1 cellular context compared by ENCODE assay signal in the genomic region with DNA sequence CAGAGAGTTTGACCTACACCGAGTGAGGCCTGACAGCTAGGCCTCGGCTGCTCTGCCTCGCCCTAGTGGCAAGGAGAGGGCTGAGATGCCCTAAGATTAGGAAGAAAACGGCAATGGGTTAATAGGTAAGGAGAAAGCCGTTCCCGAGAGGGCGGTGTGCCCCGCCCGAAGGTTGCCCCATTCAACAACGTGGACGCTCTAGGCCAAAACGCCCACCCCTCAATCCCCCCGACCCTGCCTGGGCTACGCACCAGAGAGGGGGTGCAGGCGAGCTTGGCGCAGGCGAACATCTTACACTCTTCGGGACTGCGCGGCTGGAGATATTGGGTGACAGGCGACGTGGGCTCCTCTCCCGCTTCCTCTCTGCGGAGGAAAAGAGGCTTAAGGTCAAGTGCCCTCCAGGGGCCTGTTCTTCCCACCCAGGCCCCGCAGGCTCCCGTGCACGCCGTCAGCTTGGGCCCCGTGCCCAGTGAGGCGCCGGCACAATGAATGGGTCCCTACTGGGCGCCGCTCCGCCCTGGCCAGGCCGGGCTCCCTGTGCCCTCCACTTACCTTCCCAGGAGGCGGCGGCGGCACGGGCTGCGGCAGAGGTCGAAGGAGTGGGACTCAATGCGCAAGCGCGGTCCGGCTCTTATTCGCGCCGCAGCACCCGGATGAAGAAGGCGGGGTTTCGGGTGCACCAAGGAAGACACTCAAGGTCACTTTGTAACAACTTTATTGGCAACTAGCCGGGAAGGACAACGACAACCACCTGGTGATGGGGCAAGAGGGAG.
A peak's percentile ranks its signal among the peaks of the same experiment; 100 is the strongest.
TF ChIP-seq lines count a peak whose summit lies in the region.

TSS of gene ATP5MC3 (minus strand) at position 607 of the 773 bp plus-strand sequence. CDS start at position 290, 317 bp downstream.

TF ChIP-seq in GM12878, 131 proteins besides CTCF, POLR2A, EP300 and RAD21 (continued from another document and continues in another):
- TF ChIP-seq MTA2 (IDR thresholded peaks at IDR 0.05; ENCODE audit: low read depth): peak; percentile 60; the same call in 1 of the 2 replicates
- TF ChIP-seq JUND (IDR thresholded peaks at IDR 0.05; ENCODE audit: low read depth, low read length): no peak
- TF ChIP-seq, protein P1, sequence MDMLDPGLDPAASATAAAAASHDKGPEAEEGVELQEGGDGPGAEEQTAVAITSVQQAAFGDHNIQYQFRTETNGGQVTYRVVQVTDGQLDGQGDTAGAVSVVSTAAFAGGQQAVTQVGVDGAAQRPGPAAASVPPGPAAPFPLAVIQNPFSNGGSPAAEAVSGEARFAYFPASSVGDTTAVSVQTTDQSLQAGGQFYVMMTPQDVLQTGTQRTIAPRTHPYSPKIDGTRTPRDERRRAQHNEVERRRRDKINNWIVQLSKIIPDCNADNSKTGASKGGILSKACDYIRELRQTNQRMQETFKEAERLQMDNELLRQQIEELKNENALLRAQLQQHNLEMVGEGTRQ (IDR thresholded peaks at IDR 0.05; ENCODE audit: borderline replicate concordance, low read depth, low read length): no peak
- no peak for TF ChIP-seq CBX3 (IDR thresholded peaks at IDR 0.05; ENCODE audit: borderline replicate concordance, low read depth)
- TF ChIP-seq SP1 (IDR thresholded peaks at IDR 0.05; ENCODE audit: low read depth, low read length): peak; percentile 43
- TF ChIP-seq ZNF24 (IDR thresholded peaks at IDR 0.05): no peak
- TF ChIP-seq TCF3 (IDR thresholded peaks at IDR 0.05; ENCODE audit: borderline replicate concordance, insufficient read depth, low read depth, low read length): peak; percentile 91; the same call in 1 of the 2 replicates
- TF ChIP-seq SPI1 (IDR thresholded peaks at IDR 0.05; ENCODE audit: borderline replicate concordance, insufficient read depth, low read depth, low read length): peak; percentile 38; the same call in 1 of the 2 replicates
- no peak for TF ChIP-seq MYC (IDR thresholded peaks at IDR 0.05; ENCODE audit: insufficient read depth, insufficient read length, insufficient replicate concordance, low read length, severe bottlenecking)
- peak; percentile 57 for TF ChIP-seq GATAD2B (conservative IDR thresholded peaks at IDR 0.05; ENCODE audit: low read depth)
- no peak for TF ChIP-seq ZZZ3 (IDR thresholded peaks at IDR 0.05; ENCODE audit: control insufficient read depth, insufficient read length, low read depth)
- TF ChIP-seq PML (IDR thresholded peaks at IDR 0.05; ENCODE audit: low read length): peak; percentile 89; the same call in 1 of the 2 replicates
- no peak for TF ChIP-seq SMARCA5 (IDR thresholded peaks at IDR 0.05)
- TF ChIP-seq POLR2AphosphoS5 (IDR thresholded peaks at IDR 0.05; ENCODE audit: low read length): peak; percentile 94
- TF ChIP-seq ZNF217 (IDR thresholded peaks at IDR 0.05): no peak
- TF ChIP-seq TBL1XR1 (IDR thresholded peaks at IDR 0.05; ENCODE audit: low read depth, low read length): no peak
- TF ChIP-seq MTA3 (IDR thresholded peaks at IDR 0.05; ENCODE audit: borderline replicate concordance, low read length): no peak
- peak; percentile 94 for TF ChIP-seq TCF12 (IDR thresholded peaks at IDR 0.05; ENCODE audit: low read depth, low read length)
- TF ChIP-seq DPF2 (IDR thresholded peaks at IDR 0.05): no peak
- no peak for TF ChIP-seq SIX5 (IDR thresholded peaks at IDR 0.05; ENCODE audit: low read depth, low read length, severe bottlenecking)
- peak; percentile 41; the same call in 1 of the 2 replicates for TF ChIP-seq CBFB (IDR thresholded peaks at IDR 0.05; ENCODE audit: low read depth)
- peak; percentile 100 for TF ChIP-seq ZBTB40 (IDR thresholded peaks at IDR 0.05; ENCODE audit: borderline replicate concordance)
- no peak for TF ChIP-seq ZBED1 (IDR thresholded peaks at IDR 0.05; ENCODE audit: borderline replicate concordance)
- peak; percentile 32; the same call in 1 of the 2 replicates for TF ChIP-seq RAD51 (IDR thresholded peaks at IDR 0.05)
- TF ChIP-seq, protein P2, sequence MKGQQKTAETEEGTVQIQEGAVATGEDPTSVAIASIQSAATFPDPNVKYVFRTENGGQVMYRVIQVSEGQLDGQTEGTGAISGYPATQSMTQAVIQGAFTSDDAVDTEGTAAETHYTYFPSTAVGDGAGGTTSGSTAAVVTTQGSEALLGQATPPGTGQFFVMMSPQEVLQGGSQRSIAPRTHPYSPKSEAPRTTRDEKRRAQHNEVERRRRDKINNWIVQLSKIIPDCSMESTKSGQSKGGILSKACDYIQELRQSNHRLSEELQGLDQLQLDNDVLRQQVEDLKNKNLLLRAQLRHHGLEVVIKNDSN (IDR thresholded peaks at IDR 0.05; ENCODE audit: borderline replicate concordance, extremely low read length, insufficient read depth, low read depth, low read length): no peak
- no peak; the same call in 1 of the 2 replicates for TF ChIP-seq LARP7 (IDR thresholded peaks at IDR 0.05)
- 0 out of 2 replicates have a peak, but pooled peaks have one; percentile 49 for TF ChIP-seq RB1 (IDR thresholded peaks at IDR 0.05; ENCODE audit: borderline replicate concordance)
- peak; percentile 52; the same call in 1 of the 2 replicates for TF ChIP-seq TCF7 (IDR thresholded peaks at IDR 0.05; ENCODE audit: borderline replicate concordance)
- no peak; the same call in 1 of the 2 replicates for TF ChIP-seq MYB (IDR thresholded peaks at IDR 0.05; ENCODE audit: borderline replicate concordance, low read depth, low read length)
- TF ChIP-seq, protein P3, sequence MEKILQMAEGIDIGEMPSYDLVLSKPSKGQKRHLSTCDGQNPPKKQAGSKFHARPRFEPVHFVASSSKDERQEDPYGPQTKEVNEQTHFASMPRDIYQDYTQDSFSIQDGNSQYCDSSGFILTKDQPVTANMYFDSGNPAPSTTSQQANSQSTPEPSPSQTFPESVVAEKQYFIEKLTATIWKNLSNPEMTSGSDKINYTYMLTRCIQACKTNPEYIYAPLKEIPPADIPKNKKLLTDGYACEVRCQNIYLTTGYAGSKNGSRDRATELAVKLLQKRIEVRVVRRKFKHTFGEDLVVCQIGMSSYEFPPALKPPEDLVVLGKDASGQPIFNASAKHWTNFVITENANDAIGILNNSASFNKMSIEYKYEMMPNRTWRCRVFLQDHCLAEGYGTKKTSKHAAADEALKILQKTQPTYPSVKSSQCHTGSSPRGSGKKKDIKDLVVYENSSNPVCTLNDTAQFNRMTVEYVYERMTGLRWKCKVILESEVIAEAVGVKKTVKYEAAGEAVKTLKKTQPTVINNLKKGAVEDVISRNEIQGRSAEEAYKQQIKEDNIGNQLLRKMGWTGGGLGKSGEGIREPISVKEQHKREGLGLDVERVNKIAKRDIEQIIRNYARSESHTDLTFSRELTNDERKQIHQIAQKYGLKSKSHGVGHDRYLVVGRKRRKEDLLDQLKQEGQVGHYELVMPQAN (conservative IDR thresholded peaks at IDR 0.05): 0 out of 2 replicates have a peak, but pooled peaks have one; percentile 70
- TF ChIP-seq KDM1A (IDR thresholded peaks at IDR 0.05; ENCODE audit: borderline replicate concordance): no peak
- TF ChIP-seq IKZF2 (IDR thresholded peaks at IDR 0.05): peak; percentile 31 to 60; a peak in 2 of 4 replicates
- TF ChIP-seq ZSCAN29 (IDR thresholded peaks at IDR 0.05): no peak
- no peak; the same call in 1 of the 2 replicates for TF ChIP-seq ZNF207 (IDR thresholded peaks at IDR 0.05; ENCODE audit: borderline replicate concordance)
- peak; percentile 35 for TF ChIP-seq E4F1 (IDR thresholded peaks at IDR 0.05; ENCODE audit: borderline replicate concordance, partially characterized antibody)
- no peak for TF ChIP-seq PBX3 (IDR thresholded peaks at IDR 0.05; ENCODE audit: insufficient replicate concordance, low read depth, low read length)
- no peak for TF ChIP-seq MAX (IDR thresholded peaks at IDR 0.05; ENCODE audit: low read depth, low read length)
- TF ChIP-seq BRCA1 (IDR thresholded peaks at IDR 0.05; ENCODE audit: low read depth, low read length): no peak
- no peak for TF ChIP-seq KAT2A (conservative IDR thresholded peaks at IDR 0.05; ENCODE audit: control insufficient read depth, low read depth, low read length)
- no peak for TF ChIP-seq SUZ12 (IDR thresholded peaks at IDR 0.05; ENCODE audit: unreplicated experiment)
- no peak for TF ChIP-seq NFIC (IDR thresholded peaks at IDR 0.05; ENCODE audit: low read depth, low read length)
- TF ChIP-seq ZNF274 (IDR thresholded peaks at IDR 0.05; ENCODE audit: insufficient read depth, insufficient read length): no peak
- TF ChIP-seq, protein P4, sequence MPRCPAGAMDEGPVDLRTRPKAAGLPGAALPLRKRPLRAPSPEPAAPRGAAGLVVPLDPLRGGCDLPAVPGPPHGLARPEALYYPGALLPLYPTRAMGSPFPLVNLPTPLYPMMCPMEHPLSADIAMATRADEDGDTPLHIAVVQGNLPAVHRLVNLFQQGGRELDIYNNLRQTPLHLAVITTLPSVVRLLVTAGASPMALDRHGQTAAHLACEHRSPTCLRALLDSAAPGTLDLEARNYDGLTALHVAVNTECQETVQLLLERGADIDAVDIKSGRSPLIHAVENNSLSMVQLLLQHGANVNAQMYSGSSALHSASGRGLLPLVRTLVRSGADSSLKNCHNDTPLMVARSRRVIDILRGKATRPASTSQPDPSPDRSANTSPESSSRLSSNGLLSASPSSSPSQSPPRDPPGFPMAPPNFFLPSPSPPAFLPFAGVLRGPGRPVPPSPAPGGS (IDR thresholded peaks at IDR 0.05; ENCODE audit: borderline replicate concordance, insufficient read depth, low read depth, low read length, poor library complexity, severe bottlenecking): no peak
- TF ChIP-seq NBN (IDR thresholded peaks at IDR 0.05): 0 out of 2 replicates have a peak, but pooled peaks have one; percentile 56
- TF ChIP-seq HDAC2 (IDR thresholded peaks at IDR 0.05): no peak
- TF ChIP-seq, protein P5, sequence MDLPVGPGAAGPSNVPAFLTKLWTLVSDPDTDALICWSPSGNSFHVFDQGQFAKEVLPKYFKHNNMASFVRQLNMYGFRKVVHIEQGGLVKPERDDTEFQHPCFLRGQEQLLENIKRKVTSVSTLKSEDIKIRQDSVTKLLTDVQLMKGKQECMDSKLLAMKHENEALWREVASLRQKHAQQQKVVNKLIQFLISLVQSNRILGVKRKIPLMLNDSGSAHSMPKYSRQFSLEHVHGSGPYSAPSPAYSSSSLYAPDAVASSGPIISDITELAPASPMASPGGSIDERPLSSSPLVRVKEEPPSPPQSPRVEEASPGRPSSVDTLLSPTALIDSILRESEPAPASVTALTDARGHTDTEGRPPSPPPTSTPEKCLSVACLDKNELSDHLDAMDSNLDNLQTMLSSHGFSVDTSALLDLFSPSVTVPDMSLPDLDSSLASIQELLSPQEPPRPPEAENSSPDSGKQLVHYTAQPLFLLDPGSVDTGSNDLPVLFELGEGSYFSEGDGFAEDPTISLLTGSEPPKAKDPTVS (IDR thresholded peaks at IDR 0.05; ENCODE audit: low read depth, low read length): peak; percentile 34; the same call in 1 of the 2 replicates
- no peak for TF ChIP-seq CHD2 (IDR thresholded peaks at IDR 0.05; ENCODE audit: borderline replicate concordance, low read depth, low read length)
- no peak for TF ChIP-seq IRF4 (IDR thresholded peaks at IDR 0.05; ENCODE audit: low read depth, low read length)
- no peak for TF ChIP-seq STAT1 (conservative IDR thresholded peaks at IDR 0.05)
